8 cellular contexts compared by ENCODE assay signal in genomic region chr2:37671013-37671815, GRCh38. TPM values are rescaled to one million over a fixed set of nuclear protein-coding genes. Genes with fewer than 3 reads are reported as not detected.
DNase-seq lines count a peak whose midpoint lies in the region; ATAC-seq and TF ChIP-seq lines count a peak whose summit lies in the region.

Gene CDC42EP3 (minus strand): TSS chr2:37671642. CDS start chr2:37646587, 25,055 bp downstream.

- peak within 1 kb of the TSS; percentile 75 for H3K9ac ChIP-seq in MM.1S (ENCODE audit: low read length)

- H4K20me1 ChIP-seq in GM23338 (replicated peaks; ENCODE audit: insufficient read depth) = peaks cover 44% of the 10 kb centered on the region
- no peaks in the 10 kb centered on the region for H4K20me1 ChIP-seq in MM.1S (ENCODE audit: insufficient read depth, low read length)

- H3K4me2 ChIP-seq in GM23338 (peak within 1 kb of the TSS; percentile 98), MM.1S (ENCODE audit: low read depth, low read length) (peak within 1 kb of the TSS; percentile 68)

- H3K9me3 Mint-ChIP-seq in GM23338 = no peaks in the 10 kb centered on the region; the same call in 1 of the 3 replicates

- H3K9me2 ChIP-seq in GM23338 (ENCODE audit: insufficient read depth) = 0 out of 2 replicates have a peak, but pooled peaks cover 3% of the 10 kb centered on the region
- no peaks in the 10 kb centered on the region for H3K9me2 ChIP-seq in MM.1S (replicated peaks; ENCODE audit: insufficient read depth, low read length)

- H3K4me1 ChIP-seq in GM23338 (ENCODE audit: insufficient read depth) (peaks cover 59% of the 10 kb centered on the region), MM.1S (ENCODE audit: low read length) (peaks cover 14% of the 10 kb centered on the region; the same call in 1 of the 2 replicates), body of pancreas (peaks cover 28% of the 10 kb centered on the region)

- ATAC-seq in GM23338 (peak; percentile 61), body of pancreas (peak; percentile 75)

- intact Hi-C loops in body of pancreas (cut with DNase I) = no loop called here

- peaks cover 13% of the 10 kb centered on the region; the same call in 2 of the 3 replicates for H3K36me3 Mint-ChIP-seq in GM23338 (ENCODE audit: low read depth)

- H3F3A ChIP-seq in GM23338 (replicated peaks; ENCODE audit: low read depth) = no peaks in the 10 kb centered on the region
- peaks cover 17% of the 10 kb centered on the region for H3F3A ChIP-seq in MM.1S (ENCODE audit: insufficient read depth, low read length)

- H3K27me3 ChIP-seq in GM23338 (ENCODE audit: insufficient read depth) = peaks cover 8% of the 10 kb centered on the region
- no peaks in the 10 kb centered on the region for H3K27me3 ChIP-seq in MM.1S (replicated peaks; ENCODE audit: insufficient read depth, low read length)
- H3K27me3 ChIP-seq in body of pancreas = no peaks in the 10 kb centered on the region

- TF ChIP-seq POLR2A in body of pancreas (IDR thresholded peaks at IDR 0.05) = peak; percentile 55 to 71 (median 64)

- H3K36me3 ChIP-seq in GM23338 (ENCODE audit: insufficient read depth) = no peaks in the 10 kb centered on the region
- H3K36me3 ChIP-seq in MM.1S (replicated peaks; ENCODE audit: insufficient read depth, low read length) = no peaks in the 10 kb centered on the region
- no peaks in the 10 kb centered on the region for H3K36me3 ChIP-seq in body of pancreas (replicated peaks in 1 of 2; ENCODE audit: insufficient read depth in 1 of 2, low read depth in 2 of 2)

- H3K4me3 ChIP-seq in GM23338 = peak within 1 kb of the TSS; percentile 95
- H3K4me3 ChIP-seq in MM.1S (ENCODE audit: low read length) = peak within 1 kb of the TSS; percentile 87
- peak within 1 kb of the TSS; percentile 95 to 97 for H3K4me3 ChIP-seq in body of pancreas

- H3K27ac Mint-ChIP-seq in GM23338 = peak within 1 kb of the TSS; percentile 80; the same call in 1 of the 2 replicates

- H2AFZ ChIP-seq in GM23338 (no peak within 1 kb of the TSS), MM.1S (ENCODE audit: low read length) (peak within 1 kb of the TSS; percentile 92)

- DNase-seq in GDM1 (lab: John Stamatoyannopoulos, UW) = peak; percentile 28
- DNase-seq in GM23338 (ENCODE audit: low spot score) = peak; percentile 74
- DNase-seq in MM.1S = peak; percentile 79
- peak; percentile 50 for DNase-seq in T1000 (lab: John Stamatoyannopoulos, UW)
- peak; percentile 68 to 84 (median 74) for DNase-seq in body of pancreas
- DNase-seq in iPS-NIHi11 (ENCODE audit: low spot score) = peak; percentile 89
- peak; percentile 77 for DNase-seq in stimulated activated CD4-positive, alpha-beta T cell treated with anti-CD3 and anti-CD28 coated beads, Interleukin-12 subunit alpha, Interleukin-12 subunit beta, amount 100 ng/mL, for 4 hours
- DNase-seq in hippocampal formation (lab: John Stamatoyannopoulos, UW) = no peak

- H3K27me3 Mint-ChIP-seq in GM23338 (ENCODE audit: insufficient read depth, low read depth, poor library complexity) = peaks cover 14% of the 10 kb centered on the region

- peak within 1 kb of the TSS; percentile 89 for H3K4me3 Mint-ChIP-seq in GM23338

- H3K4me1 Mint-ChIP-seq in GM23338 = peaks cover 62% of the 10 kb centered on the region

- no peaks in the 10 kb centered on the region for H3K9me3 ChIP-seq in MM.1S (replicated peaks; ENCODE audit: insufficient read depth, low read length)
- no peaks in the 10 kb centered on the region for H3K9me3 ChIP-seq in body of pancreas

- no peak for TF ChIP-seq CTCF in GM23338 (conservative IDR thresholded peaks at IDR 0.05; ENCODE audit: low read depth in 2 of 2)
- no peak for TF ChIP-seq CTCF in MM.1S (IDR thresholded peaks at IDR 0.05; ENCODE audit: low read length)
- no peak for TF ChIP-seq CTCF in body of pancreas (IDR thresholded peaks at IDR 0.05)

- peaks cover 50% of the 10 kb centered on the region for H3K79me2 ChIP-seq in GM23338 (replicated peaks; ENCODE audit: insufficient read depth)
- peaks cover 52% of the 10 kb centered on the region for H3K79me2 ChIP-seq in MM.1S (ENCODE audit: low read length)

- H3K27ac ChIP-seq in GM23338 (ENCODE audit: low read depth) = peak within 1 kb of the TSS; percentile 75
- H3K27ac ChIP-seq in MM.1S (ENCODE audit: low read length) = peak within 1 kb of the TSS; percentile 79
- H3K27ac ChIP-seq in body of pancreas = peak within 1 kb of the TSS; percentile 87 to 95 (median 92)

- WGBS in body of pancreas, 2 donors = 0% methylated on average over 18 to 70 of the region's 90 CpGs

TF ChIP-seq in GM23338, 12 proteins besides CTCF, POLR2A, EP300 and RAD21 (continues in another document):
- TF ChIP-seq ZNF462 (CRISPR knock-in tag; IDR thresholded peaks at IDR 0.05) (no peak), EZH2 (IDR thresholded peaks at IDR 0.05; ENCODE audit: low read depth, unreplicated experiment) (no peak), CREB1 (CRISPR knock-in tag; IDR thresholded peaks at IDR 0.05; ENCODE audit: low read depth) (no peak)

RNA-seq across cellular contexts. Expression of gene CDC42EP3, which starts in this region (rescaled TPM):
- 23.2 and 31.4 TPM in 2 replicates for total RNA-seq in GM23338 (2014; rRNA removed; shearing (Covaris generic))
- 22.9 and 31.4 TPM in 2 replicates for polyA plus RNA-seq in GM23338 (2016; fragmentation: Nextera tagmentation; extraction: Ambion mirVana)
- total RNA-seq in body of pancreas = 1 to 10 TPM; 5.3 to 7.8 TPM

Comparison
In these comparisons a context has a peak if more than half of its experiments do, and no peak if none do; other contexts are left out.
1. DNase-seq: peak in GDM1 (single experiment), GM23338 (single experiment), MM.1S (single experiment), T1000 (single experiment), body of pancreas (4 of 4), iPS-NIHi11 (single experiment) and stimulated activated CD4-positive, alpha-beta T cell treated with anti-CD3 and anti-CD28 coated beads, Interleukin-12 subunit alpha, Interleukin-12 subunit beta, amount 100 ng/mL, for 4 hours (single experiment); none in hippocampal formation (0 of 2).
2. Peak in every context shown above with its lines, with median percentiles within 50 percentile points of each other: H3K27ac ChIP-seq and H3K4me3 ChIP-seq.